ENCODE assay signal across 1 cellular context in the genomic region with DNA sequence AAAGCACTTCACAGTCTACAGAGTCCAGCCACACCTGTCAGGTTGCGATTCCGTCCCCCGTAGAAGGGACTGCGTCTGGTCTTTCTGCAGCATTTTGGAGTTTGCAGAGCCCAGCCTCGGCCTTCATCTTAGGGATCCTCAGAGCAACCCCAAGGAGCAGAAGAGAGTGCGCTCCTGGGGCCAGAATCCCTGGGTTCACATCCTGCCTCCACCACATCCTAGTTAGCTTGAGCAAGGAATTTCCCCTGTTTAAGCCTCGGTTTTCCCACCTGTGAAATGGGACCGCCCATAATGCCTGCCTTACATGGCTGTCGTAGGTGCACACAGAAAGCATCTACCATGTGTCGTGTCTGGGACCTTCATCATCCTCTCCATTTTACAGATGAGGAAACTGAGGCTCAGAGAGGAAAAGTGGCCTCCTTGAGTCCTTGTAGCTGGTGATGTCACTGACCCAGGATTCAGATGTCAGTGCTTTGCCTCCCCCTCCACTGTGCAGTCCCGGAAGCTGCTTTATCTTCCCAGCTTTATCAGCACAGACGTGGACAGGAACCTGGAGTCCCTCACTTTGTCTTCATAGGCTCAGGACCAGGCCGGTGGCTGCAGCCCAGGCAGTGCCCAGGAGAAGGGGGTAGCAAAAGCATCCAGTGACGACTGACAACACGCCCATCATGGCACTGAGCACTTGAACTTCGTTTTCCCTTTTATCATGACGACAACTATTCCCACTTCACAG.
TF ChIP-seq lines count a peak whose summit lies in the region.

No MANE protein-coding gene starts in this region.

TF ChIP-seq in H1, 55 proteins besides CTCF, POLR2A, EP300 and RAD21:
- TF ChIP-seq RFX5 (IDR thresholded peaks at IDR 0.05; ENCODE audit: borderline replicate concordance, low read depth, low read length) (no peak), EZH2 (IDR thresholded peaks at IDR 0.05; ENCODE audit: low read depth, low read length, severe bottlenecking) (no peak), KDM5A (IDR thresholded peaks at IDR 0.05; ENCODE audit: low read length) (no peak), CREB1 (IDR thresholded peaks at IDR 0.05) (no peak), BACH1 (IDR thresholded peaks at IDR 0.05; ENCODE audit: low read length) (no peak), GTF2F1 (IDR thresholded peaks at IDR 0.05; ENCODE audit: borderline replicate concordance, low read depth, low read length) (no peak), SIN3A (conservative IDR thresholded peaks at IDR 0.05 in 1 of 2, IDR thresholded peaks at IDR 0.05 in 1 of 2; ENCODE audit: low read depth in 1 of 2, low read length in 2 of 2) (no peak), RNF2 (IDR thresholded peaks at IDR 0.05; ENCODE audit: borderline replicate concordance, low read depth, low read length, missing control alignments, poor library complexity, severe bottlenecking) (no peak), KDM4A (IDR thresholded peaks at IDR 0.05; ENCODE audit: low read depth, low read length, severe bottlenecking) (no peak), SP2 (IDR thresholded peaks at IDR 0.05; ENCODE audit: low read length) (no peak), SP1 (IDR thresholded peaks at IDR 0.05; ENCODE audit: low read depth, low read length) (no peak)
TF ChIP-seq in H1: peak in this region for 0.
